ENCODE assay signal across 1 cellular context in the genomic region with DNA sequence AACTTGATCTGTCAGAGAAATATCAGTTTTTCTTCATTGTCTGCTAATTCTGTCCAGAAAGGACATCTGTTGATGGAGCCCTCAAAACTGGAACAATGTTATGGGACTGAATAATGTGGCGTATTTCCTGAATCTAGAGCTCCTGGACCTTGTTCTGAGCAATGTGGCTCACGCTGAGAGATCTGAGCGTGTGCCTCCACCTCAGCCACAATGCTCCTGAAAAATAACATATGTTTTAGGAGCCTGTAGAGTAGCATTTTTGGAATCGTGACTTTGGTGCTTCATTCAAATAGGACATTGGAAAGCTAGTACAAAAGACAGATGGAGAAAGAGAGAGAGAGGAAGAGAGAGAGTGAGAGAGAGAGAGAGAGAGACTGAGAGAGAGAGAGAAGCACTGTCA.
TF ChIP-seq lines count a peak whose summit lies in the region.

No MANE protein-coding gene starts in this region.

TF ChIP-seq in GM23338, 12 proteins besides CTCF, POLR2A, EP300 and RAD21 (continued from another document):
- TF ChIP-seq ZNF462 (CRISPR knock-in tag; IDR thresholded peaks at IDR 0.05): no peak
- no peak for TF ChIP-seq ZNF114 (CRISPR knock-in tag; IDR thresholded peaks at IDR 0.05)
- no peak for TF ChIP-seq JUNB (IDR thresholded peaks at IDR 0.05; ENCODE audit: unreplicated experiment)
